Comparison of ENCODE assay signal across 9 cellular contexts in the genomic region with DNA sequence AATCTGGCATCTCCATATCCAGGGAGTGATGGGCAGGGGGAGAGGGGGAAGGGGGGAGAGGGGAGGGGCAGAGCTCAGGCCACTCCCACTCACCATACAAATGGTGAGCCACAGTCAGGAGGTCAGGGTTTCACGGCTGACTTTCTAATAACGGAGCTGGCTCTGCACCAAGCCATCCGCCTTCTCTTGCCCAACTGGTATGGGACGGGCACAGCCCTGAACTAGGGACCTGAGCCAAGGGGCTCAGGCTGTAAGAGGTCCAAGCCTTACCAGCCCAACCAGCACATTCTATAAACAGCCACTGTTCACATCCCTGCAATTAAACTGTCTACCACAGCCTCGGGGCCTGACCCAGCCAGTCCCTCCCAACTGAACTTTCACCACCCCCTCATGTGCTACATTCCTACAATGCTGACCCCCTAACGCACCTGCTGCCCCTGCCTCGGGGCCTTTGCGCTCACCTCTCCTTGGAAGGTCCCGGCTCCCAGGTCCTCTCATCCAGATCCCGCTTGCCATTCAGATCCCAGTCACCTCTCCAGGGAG. TPM values are rescaled to one million over a fixed set of nuclear protein-coding genes. Genes with fewer than 3 reads are reported as not detected.
DNase-seq lines count a peak whose midpoint lies in the region; ATAC-seq and TF ChIP-seq lines count a peak whose summit lies in the region.
"Had no signal": no experiment of that assay in that cellular context is flagged by ENCODE, and none has a peak within 500 bp of the region (broad histone marks: within the 10 kb centered on the region; RNA-seq: fewer than 3 reads in every experiment).

No MANE protein-coding gene starts in this region.

- TF ChIP-seq CTCF in HEK293 (tag by site-specific recombination; IDR thresholded peaks at IDR 0.05) (no peak), VCaP (conservative IDR thresholded peaks at IDR 0.05) (no peak), heart left ventricle (IDR thresholded peaks at IDR 0.05) (no peak), gastrocnemius medialis (IDR thresholded peaks at IDR 0.05 in 4 of 5, conservative IDR thresholded peaks at IDR 0.05 in 1 of 5) (no peak)

- CTCF ChIA-PET in HEK293 (lab: Yijun Ruan, JAX) = interaction anchor here (0.6 kb wide), 1 partner anchor 1250 kb away, joined by 3 read pairs; no protein-coding TSS in a partner anchor

- POLR2A ChIA-PET in HEK293 (lab: Yijun Ruan, JAX) = no interaction called here

- H3K36me3 ChIP-seq in HEK293 (ENCODE audit: control insufficient read depth in 2 of 2, insufficient read depth in 1 of 2, low read length in 2 of 2) = peaks cover 0 to 23% of the 10 kb centered on the region in 2 experiments; a peak in 2 of 3 replicates
- peaks cover 0 to 54% (median 0%) of the 10 kb centered on the region in 9 donors for H3K36me3 ChIP-seq in heart left ventricle
- no peaks in the 10 kb centered on the region for H3K36me3 ChIP-seq in gastrocnemius medialis
- H3K36me3 ChIP-seq: neutrophil had no signal

- H3K9me3 ChIP-seq in HEK293 (ENCODE audit: control insufficient read depth, insufficient read depth, low read depth, low read length) (no peaks in the 10 kb centered on the region), heart left ventricle (no peaks in the 10 kb centered on the region), gastrocnemius medialis (no peaks in the 10 kb centered on the region)
- H3K9me3 ChIP-seq: HAP-1, neutrophil had no signal

- in situ Hi-C loops in gastrocnemius medialis (cut with MboI; ENCODE audit: low sequenced_read_pairs in 4 of 4) = no loop called here

- no peak overlapping the region for H3K27ac ChIP-seq in HEK293 (ENCODE audit: extremely low read depth, low read depth, low read length)
- H3K27ac ChIP-seq in VCaP = peak overlapping the region; percentile 21
- peak overlapping the region in 9 of 12 donors; percentile 30 to 83 (median 70) for H3K27ac ChIP-seq in heart left ventricle
- peak overlapping the region in 2 of 4 donors; percentile 6 to 60 for H3K27ac ChIP-seq in gastrocnemius medialis
- H3K27ac ChIP-seq: neutrophil had no signal

- DNase-seq in heart left ventricle (peak; percentile 71 to 91 (median 76)), gastrocnemius medialis (peak; percentile 23 to 59), T-helper 9 cell (no peak)

- intact Hi-C loops in heart left ventricle (cut with DNase I) (no loop called here), gastrocnemius medialis (cut with DNase I; ENCODE audit: low total_unique reads) (no loop called here)

- H3K27me3 ChIP-seq in heart left ventricle (no peaks in the 10 kb centered on the region), gastrocnemius medialis (no peaks in the 10 kb centered on the region)
- H3K27me3 ChIP-seq: neutrophil had no signal

- no peak for TF ChIP-seq POLR2A in heart left ventricle (IDR thresholded peaks at IDR 0.05)
- TF ChIP-seq POLR2A in gastrocnemius medialis (IDR thresholded peaks at IDR 0.05) = no peak

- 55 to 69% (median 62%) methylated on average over 6 to 10 of the region's 10 CpGs for WGBS in heart left ventricle, 4 donors

- H3K4me1 ChIP-seq in HEK293 (ENCODE audit: control insufficient read depth, insufficient read depth, low read length) (no peaks in the 10 kb centered on the region), heart left ventricle (peaks cover 0 to 8% (median 0%) of the 10 kb centered on the region in 12 donors), gastrocnemius medialis (peaks cover 4 to 7% of the 10 kb centered on the region in 2 donors)
- H3K4me1 ChIP-seq: HAP-1 had no signal

- ATAC-seq in heart left ventricle = peak; percentile 95 to 97 (median 96)
- peak; percentile 85 to 86 for ATAC-seq in gastrocnemius medialis
- no peak for ATAC-seq in HG03520 (IDR thresholded peaks at IDR 0.05; ENCODE audit: unreplicated experiment)
- ATAC-seq in HG03045 (IDR thresholded peaks at IDR 0.05; ENCODE audit: unreplicated experiment) = no peak

- no peak overlapping the region for H3K4me3 ChIP-seq in HEK293 (ENCODE audit: low read depth, low read length)
- no peak overlapping the region for H3K4me3 ChIP-seq in heart left ventricle
- no peak overlapping the region for H3K4me3 ChIP-seq in gastrocnemius medialis
- H3K4me3 ChIP-seq: HAP-1 had no signal

TF ChIP-seq in HEK293, 187 proteins besides CTCF, POLR2A, EP300 and RAD21:
- peak; percentile 96 for TF ChIP-seq ZNF449 (tag by site-specific recombination; IDR thresholded peaks at IDR 0.05)
- TF ChIP-seq ZNF623 (tag by site-specific recombination; IDR thresholded peaks at IDR 0.05) = peak; percentile 63
- no peak for TF ChIP-seq ZNF768 (tag by site-specific recombination; IDR thresholded peaks at IDR 0.05)
- no peak for TF ChIP-seq ZNF776 (tag by site-specific recombination; IDR thresholded peaks at IDR 0.05; ENCODE audit: borderline replicate concordance)

RNA-seq across cellular contexts. Expression of gene RGS10, which starts 32.5 kb away (rescaled TPM):
- total RNA-seq in heart left ventricle (10 to 100 TPM in 2 of 9 donors, 1 to 10 TPM in 7; 1.6 to 25.2 (median 4.7) TPM), gastrocnemius medialis (10 to 100 TPM in 2 of 4 donors, 1 to 10 TPM in 2; 3.0 to 64.2 (median 12.0) TPM)
- polyA plus RNA-seq in heart left ventricle = 1 to 10 TPM; 4.7 to 6.3 TPM

Comparison
In these comparisons a context has a peak if more than half of its experiments do, and no peak if none do; other contexts are left out.
1. ATAC-seq: peak in heart left ventricle (4 of 4) and gastrocnemius medialis (2 of 2); none in HG03520 (single experiment) and HG03045 (single experiment).